In the genomic region with DNA sequence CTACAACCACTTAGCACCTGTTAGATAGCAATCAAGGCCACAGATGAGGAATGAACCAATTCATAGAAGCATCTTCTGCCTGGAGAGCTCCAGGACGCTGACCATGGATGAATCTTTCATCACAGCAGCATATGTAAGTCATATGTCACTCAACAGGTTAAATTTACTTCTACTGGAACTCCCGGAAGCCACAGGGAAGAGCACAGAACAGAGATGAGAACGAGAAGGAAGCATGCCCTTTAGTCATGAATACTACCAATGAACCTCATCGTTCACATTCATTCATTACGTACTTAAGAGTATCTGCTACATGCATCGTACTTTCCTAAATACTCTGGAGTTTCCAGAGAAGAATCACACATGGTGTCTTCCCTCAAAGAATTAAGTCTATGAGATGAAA, we compare ENCODE assay signal across 2 cellular contexts.
TF ChIP-seq lines count a peak whose summit lies in the region.

No MANE protein-coding gene starts in this region.

TF ChIP-seq in GM23338, 12 proteins besides CTCF, POLR2A, EP300 and RAD21:
- no peak for TF ChIP-seq POLR2AphosphoS5 (IDR thresholded peaks at IDR 0.05; ENCODE audit: low read depth)
- no peak for TF ChIP-seq JUNB (IDR thresholded peaks at IDR 0.05; ENCODE audit: unreplicated experiment)
- TF ChIP-seq STAT1 (IDR thresholded peaks at IDR 0.05; ENCODE audit: unreplicated experiment), result no peak
- no peak for TF ChIP-seq NANOG (IDR thresholded peaks at IDR 0.05; ENCODE audit: borderline replicate concordance)
- TF ChIP-seq CREB1 (CRISPR knock-in tag; IDR thresholded peaks at IDR 0.05; ENCODE audit: low read depth), result no peak
TF ChIP-seq in GM23338: peak in this region for 0.

TF ChIP-seq in WTC11, 78 proteins besides CTCF, POLR2A, EP300 and RAD21:
- TF ChIP-seq, protein P1, sequence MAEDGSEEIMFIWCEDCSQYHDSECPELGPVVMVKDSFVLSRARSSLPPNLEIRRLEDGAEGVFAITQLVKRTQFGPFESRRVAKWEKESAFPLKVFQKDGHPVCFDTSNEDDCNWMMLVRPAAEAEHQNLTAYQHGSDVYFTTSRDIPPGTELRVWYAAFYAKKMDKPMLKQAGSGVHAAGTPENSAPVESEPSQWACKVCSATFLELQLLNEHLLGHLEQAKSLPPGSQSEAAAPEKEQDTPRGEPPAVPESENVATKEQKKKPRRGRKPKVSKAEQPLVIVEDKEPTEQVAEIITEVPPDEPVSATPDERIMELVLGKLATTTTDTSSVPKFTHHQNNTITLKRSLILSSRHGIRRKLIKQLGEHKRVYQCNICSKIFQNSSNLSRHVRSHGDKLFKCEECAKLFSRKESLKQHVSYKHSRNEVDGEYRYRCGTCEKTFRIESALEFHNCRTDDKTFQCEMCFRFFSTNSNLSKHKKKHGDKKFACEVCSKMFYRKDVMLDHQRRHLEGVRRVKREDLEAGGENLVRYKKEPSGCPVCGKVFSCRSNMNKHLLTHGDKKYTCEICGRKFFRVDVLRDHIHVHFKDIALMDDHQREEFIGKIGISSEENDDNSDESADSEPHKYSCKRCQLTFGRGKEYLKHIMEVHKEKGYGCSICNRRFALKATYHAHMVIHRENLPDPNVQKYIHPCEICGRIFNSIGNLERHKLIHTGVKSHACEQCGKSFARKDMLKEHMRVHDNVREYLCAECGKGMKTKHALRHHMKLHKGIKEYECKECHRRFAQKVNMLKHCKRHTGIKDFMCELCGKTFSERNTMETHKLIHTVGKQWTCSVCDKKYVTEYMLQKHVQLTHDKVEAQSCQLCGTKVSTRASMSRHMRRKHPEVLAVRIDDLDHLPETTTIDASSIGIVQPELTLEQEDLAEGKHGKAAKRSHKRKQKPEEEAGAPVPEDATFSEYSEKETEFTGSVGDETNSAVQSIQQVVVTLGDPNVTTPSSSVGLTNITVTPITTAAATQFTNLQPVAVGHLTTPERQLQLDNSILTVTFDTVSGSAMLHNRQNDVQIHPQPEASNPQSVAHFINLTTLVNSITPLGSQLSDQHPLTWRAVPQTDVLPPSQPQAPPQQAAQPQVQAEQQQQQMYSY (CRISPR knock-in tag; IDR thresholded peaks at IDR 0.05), result no peak
- no peak for TF ChIP-seq TP53 (CRISPR knock-in tag; IDR thresholded peaks at IDR 0.05)
